In genomic region chr12:50074936-50075807, GRCh38 we compare ENCODE assay signal across 1 cellular context.
TF ChIP-seq lines count a peak whose summit lies in the region.

No MANE protein-coding gene starts in this region.

TF ChIP-seq in HepG2, 621 proteins besides CTCF, POLR2A, EP300 and RAD21 (continued from another document and continues in another):
- TF ChIP-seq BCL3 (CRISPR knock-in tag; IDR thresholded peaks at IDR 0.05) (no peak), JARID2 (CRISPR knock-in tag; IDR thresholded peaks at IDR 0.05; ENCODE audit: insufficient replicate concordance) (no peak), LRRFIP1 (CRISPR knock-in tag; conservative IDR thresholded peaks at IDR 0.05) (no peak), HNF4A (CRISPR knock-in tag; IDR thresholded peaks at IDR 0.05) (peak; percentile 78), ZFY (CRISPR knock-in tag; IDR thresholded peaks at IDR 0.05) (peak; percentile 60; the same call in 1 of the 2 replicates), TOE1 (CRISPR knock-in tag; IDR thresholded peaks at IDR 0.05) (no peak), ARID3A (IDR thresholded peaks at IDR 0.05; ENCODE audit: low read depth, low read length) (no peak), NFAT5 (CRISPR knock-in tag; IDR thresholded peaks at IDR 0.05) (no peak), HOXA3 (CRISPR knock-in tag; IDR thresholded peaks at IDR 0.05) (peak; percentile 48; the same call in 1 of the 2 replicates), FOXA3 (CRISPR knock-in tag; IDR thresholded peaks at IDR 0.05) (no peak; the same call in none of the 2 replicates), ZBTB7A (CRISPR knock-in tag; IDR thresholded peaks at IDR 0.05) (no peak), IRF1 (CRISPR knock-in tag; IDR thresholded peaks at IDR 0.05; ENCODE audit: low read depth) (no peak), TRIM22 (IDR thresholded peaks at IDR 0.05) (no peak), JUND (CRISPR knock-in tag; IDR thresholded peaks at IDR 0.05) (no peak), UBTF (CRISPR knock-in tag; IDR thresholded peaks at IDR 0.05) (peak; percentile 68; the same call in 1 of the 2 replicates), FUBP1 (CRISPR knock-in tag; IDR thresholded peaks at IDR 0.05; ENCODE audit: borderline replicate concordance) (no peak), CBX1 (IDR thresholded peaks at IDR 0.05; ENCODE audit: low read depth) (no peak), MIXL1 (CRISPR knock-in tag; IDR thresholded peaks at IDR 0.05) (peak; percentile 70), CSRNP2 (CRISPR knock-in tag; conservative IDR thresholded peaks at IDR 0.05; ENCODE audit: low read depth) (no peak), FOXC1 (CRISPR knock-in tag; IDR thresholded peaks at IDR 0.05; ENCODE audit: borderline replicate concordance) (no peak), ZNF296 (CRISPR knock-in tag; conservative IDR thresholded peaks at IDR 0.05) (no peak), LBX2 (CRISPR knock-in tag; IDR thresholded peaks at IDR 0.05; ENCODE audit: borderline replicate concordance) (0 out of 2 replicates have a peak, but pooled peaks have one; percentile 45), EHMT2 (IDR thresholded peaks at IDR 0.05; ENCODE audit: borderline replicate concordance, low read depth, low read length) (no peak), ZNF674 (CRISPR knock-in tag; IDR thresholded peaks at IDR 0.05; ENCODE audit: low read depth) (no peak), KDM1A (CRISPR knock-in tag; IDR thresholded peaks at IDR 0.05) (no peak), ARNT2 (CRISPR knock-in tag; IDR thresholded peaks at IDR 0.05; ENCODE audit: low read depth) (no peak)
